ENCODE assay signal across 1 cellular context in genomic region chr7:146700015-146700560, GRCh38.
TF ChIP-seq lines count a peak whose summit lies in the region.

No MANE protein-coding gene starts in this region.

TF ChIP-seq in GM23338, 12 proteins besides CTCF, POLR2A, EP300 and RAD21 (continued from another document):
- TF ChIP-seq JUNB (IDR thresholded peaks at IDR 0.05; ENCODE audit: unreplicated experiment) (no peak), CREB1 (CRISPR knock-in tag; IDR thresholded peaks at IDR 0.05; ENCODE audit: low read depth) (no peak), ZNF114 (CRISPR knock-in tag; IDR thresholded peaks at IDR 0.05) (no peak), ZNF462 (CRISPR knock-in tag; IDR thresholded peaks at IDR 0.05) (no peak), POLR2AphosphoS5 (IDR thresholded peaks at IDR 0.05; ENCODE audit: low read depth) (no peak), NANOG (IDR thresholded peaks at IDR 0.05; ENCODE audit: borderline replicate concordance) (no peak), REST (IDR thresholded peaks at IDR 0.05; ENCODE audit: unreplicated experiment) (no peak), EZH2 (IDR thresholded peaks at IDR 0.05; ENCODE audit: low read depth, unreplicated experiment) (no peak), ZNF331 (CRISPR knock-in tag; IDR thresholded peaks at IDR 0.05; ENCODE audit: low read depth) (no peak)
